ENCODE assay signal across 8 cellular contexts in genomic region chr22:38718414-38718813, GRCh38. TPM values are rescaled to one million over a fixed set of nuclear protein-coding genes. Genes with fewer than 3 reads are reported as not detected.
DNase-seq lines count a peak whose midpoint lies in the region; ATAC-seq and TF ChIP-seq lines count a peak whose summit lies in the region.

No MANE protein-coding gene starts in this region.

- no peak overlapping the region for H3K4me3 Mint-ChIP-seq in progenitor cell of endocrine pancreas (ENCODE audit: low read depth)

- H3K9me2 ChIP-seq in SK-N-SH: no peaks in the 10 kb centered on the region

- peak; percentile 18; the same call in 1 of the 3 replicates for TF ChIP-seq CTCF in GM12872 (IDR thresholded peaks at IDR 0.05; ENCODE audit: insufficient read depth, low read depth, low read length)
- TF ChIP-seq CTCF in SK-N-SH (IDR thresholded peaks at IDR 0.05): peak; percentile 46
- TF ChIP-seq CTCF in progenitor cell of endocrine pancreas (IDR thresholded peaks at IDR 0.05; ENCODE audit: unreplicated experiment): peak; percentile 50

- H3K4me1 Mint-ChIP-seq in progenitor cell of endocrine pancreas (ENCODE audit: low read depth): peaks cover 2% of the 10 kb centered on the region

- peak overlapping the region in 1 of 2 experiments; percentile 64; a peak in 2 of 4 replicates for H3K27ac ChIP-seq in SK-N-SH (ENCODE audit: low read depth in 2 of 2, low read length in 1 of 2)

- no peaks in the 10 kb centered on the region for H3K27me3 ChIP-seq in SK-N-SH (ENCODE audit: insufficient read depth)

- H3K9me3 Mint-ChIP-seq in progenitor cell of endocrine pancreas (ENCODE audit: low read depth): no peaks in the 10 kb centered on the region

- 21% methylated on average over 6 of the region's 6 CpGs for WGBS in SK-N-SH (ENCODE audit: low lambda C conversion rate)

- peaks cover 0 to 9% of the 10 kb centered on the region in 2 experiments for H3K36me3 ChIP-seq in SK-N-SH (replicated peaks in 1 of 2; ENCODE audit: control insufficient read depth in 1 of 2, insufficient read depth in 2 of 2, low read length in 1 of 2)

- H3K9ac ChIP-seq in SK-N-SH: no peak overlapping the region

- peaks cover 21% of the 10 kb centered on the region; the same call in 1 of the 2 replicates for H3K79me2 ChIP-seq in SK-N-SH (ENCODE audit: insufficient read depth)

- H4K20me1 ChIP-seq in SK-N-SH (ENCODE audit: insufficient read depth): no peaks in the 10 kb centered on the region

- no peak overlapping the region for H2AFZ ChIP-seq in SK-N-SH (ENCODE audit: low read depth)

- no peaks in the 10 kb centered on the region; a peak in 1 of 4 replicates for H3K4me1 ChIP-seq in SK-N-SH (ENCODE audit: control insufficient read depth in 1 of 2, insufficient read depth in 2 of 2, low read depth in 1 of 2, low read length in 1 of 2)

- POLR2A ChIA-PET in SK-N-SH (lab: Yijun Ruan, JAX): no interaction called here

- peaks cover 15% of the 10 kb centered on the region for H3K36me3 Mint-ChIP-seq in progenitor cell of endocrine pancreas (ENCODE audit: insufficient read depth)

- no peak overlapping the region for H3K4me3 ChIP-seq in SK-N-SH (ENCODE audit: low read depth in 2 of 2, low read length in 1 of 2)

- H3K27me3 Mint-ChIP-seq in progenitor cell of endocrine pancreas: no peaks in the 10 kb centered on the region

- CTCF ChIA-PET in SK-N-SH (lab: Yijun Ruan, JAX): interaction anchor here (1.3 to 4.7 kb wide), 2 partner anchors 14 to 48 kb away, joined by 3 to 15 read pairs; no protein-coding TSS in a partner anchor

- no peak for TF ChIP-seq EP300 in SK-N-SH (IDR thresholded peaks at IDR 0.05; ENCODE audit: borderline replicate concordance in 1 of 2, low read depth in 1 of 2, low read length in 1 of 2)

- H3K4me2 ChIP-seq in SK-N-SH: 0 out of 2 replicates have a peak overlapping the region, but pooled peaks have one; percentile 33

- H3K27ac Mint-ChIP-seq in progenitor cell of endocrine pancreas: peak overlapping the region; percentile 51

- ATAC-seq in GM18873 (IDR thresholded peaks at IDR 0.05; ENCODE audit: low FRiP score, unreplicated experiment): no peak
- ATAC-seq in HG03097 (IDR thresholded peaks at IDR 0.05; ENCODE audit: low FRiP score, unreplicated experiment): no peak
- ATAC-seq in GM21526 (IDR thresholded peaks at IDR 0.05; ENCODE audit: low FRiP score, unreplicated experiment): no peak

- H3F3A ChIP-seq in SK-N-SH (replicated peaks; ENCODE audit: insufficient read depth): peaks cover 6% of the 10 kb centered on the region

- no peaks in the 10 kb centered on the region for H3K9me3 ChIP-seq in SK-N-SH

- no peak for TF ChIP-seq RAD21 in SK-N-SH (IDR thresholded peaks at IDR 0.05; ENCODE audit: low read length)

- DNase-seq in SK-N-SH (peak; percentile 45), foreskin melanocyte (peak; percentile 64), progenitor cell of endocrine pancreas (ENCODE audit: low spot score, unreplicated experiment) (no peak)
- no peak for DNase-seq in stimulated activated CD4-positive, alpha-beta T cell treated with anti-CD3 and anti-CD28 coated beads, Interleukin-4, amount 100 ng/mL, for 1 hour

TF ChIP-seq in SK-N-SH, 30 proteins besides CTCF, POLR2A, EP300 and RAD21:
- TF ChIP-seq JUND (IDR thresholded peaks at IDR 0.05): 0 out of 2 replicates have a peak, but pooled peaks have one; percentile 17
- no peak for TF ChIP-seq TEAD4 (IDR thresholded peaks at IDR 0.05; ENCODE audit: borderline replicate concordance, insufficient read depth)
- TF ChIP-seq EZH2phosphoT487 (IDR thresholded peaks at IDR 0.05; ENCODE audit: borderline replicate concordance, low read depth): no peak
- TF ChIP-seq FOSL2 (IDR thresholded peaks at IDR 0.05; ENCODE audit: borderline replicate concordance, low read depth): peak; percentile 62
- TF ChIP-seq, protein P1, sequence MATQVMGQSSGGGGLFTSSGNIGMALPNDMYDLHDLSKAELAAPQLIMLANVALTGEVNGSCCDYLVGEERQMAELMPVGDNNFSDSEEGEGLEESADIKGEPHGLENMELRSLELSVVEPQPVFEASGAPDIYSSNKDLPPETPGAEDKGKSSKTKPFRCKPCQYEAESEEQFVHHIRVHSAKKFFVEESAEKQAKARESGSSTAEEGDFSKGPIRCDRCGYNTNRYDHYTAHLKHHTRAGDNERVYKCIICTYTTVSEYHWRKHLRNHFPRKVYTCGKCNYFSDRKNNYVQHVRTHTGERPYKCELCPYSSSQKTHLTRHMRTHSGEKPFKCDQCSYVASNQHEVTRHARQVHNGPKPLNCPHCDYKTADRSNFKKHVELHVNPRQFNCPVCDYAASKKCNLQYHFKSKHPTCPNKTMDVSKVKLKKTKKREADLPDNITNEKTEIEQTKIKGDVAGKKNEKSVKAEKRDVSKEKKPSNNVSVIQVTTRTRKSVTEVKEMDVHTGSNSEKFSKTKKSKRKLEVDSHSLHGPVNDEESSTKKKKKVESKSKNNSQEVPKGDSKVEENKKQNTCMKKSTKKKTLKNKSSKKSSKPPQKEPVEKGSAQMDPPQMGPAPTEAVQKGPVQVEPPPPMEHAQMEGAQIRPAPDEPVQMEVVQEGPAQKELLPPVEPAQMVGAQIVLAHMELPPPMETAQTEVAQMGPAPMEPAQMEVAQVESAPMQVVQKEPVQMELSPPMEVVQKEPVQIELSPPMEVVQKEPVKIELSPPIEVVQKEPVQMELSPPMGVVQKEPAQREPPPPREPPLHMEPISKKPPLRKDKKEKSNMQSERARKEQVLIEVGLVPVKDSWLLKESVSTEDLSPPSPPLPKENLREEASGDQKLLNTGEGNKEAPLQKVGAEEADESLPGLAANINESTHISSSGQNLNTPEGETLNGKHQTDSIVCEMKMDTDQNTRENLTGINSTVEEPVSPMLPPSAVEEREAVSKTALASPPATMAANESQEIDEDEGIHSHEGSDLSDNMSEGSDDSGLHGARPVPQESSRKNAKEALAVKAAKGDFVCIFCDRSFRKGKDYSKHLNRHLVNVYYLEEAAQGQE (IDR thresholded peaks at IDR 0.05; ENCODE audit: low read depth, low read length): no peak
- no peak for TF ChIP-seq GABPA (IDR thresholded peaks at IDR 0.05; ENCODE audit: low read depth)
- no peak for TF ChIP-seq SIN3A (IDR thresholded peaks at IDR 0.05; ENCODE audit: borderline replicate concordance, low read depth, low read length)
- TF ChIP-seq MXI1 (IDR thresholded peaks at IDR 0.05; ENCODE audit: low read depth, low read length): no peak
- no peak for TF ChIP-seq ZBTB33 (IDR thresholded peaks at IDR 0.05; ENCODE audit: borderline replicate concordance, low read depth)
- no peak for TF ChIP-seq RXRA (IDR thresholded peaks at IDR 0.05; ENCODE audit: borderline replicate concordance, low read depth)
- TF ChIP-seq NRF1 (IDR thresholded peaks at IDR 0.05; ENCODE audit: low read depth, low read length): no peak

RNA-seq across cellular contexts. Expression of gene GTPBP1, which starts 12.7 kb away (rescaled TPM):
- polyA plus RNA-seq in SK-N-SH (2012; rRNA removed): 11.9 and 15.2 TPM in 2 replicates
- 8.8 and 10.2 TPM in 2 replicates for polyA plus RNA-seq in SK-N-SH (2012; cell fraction: cytosol; rRNA removed)
- polyA plus RNA-seq in SK-N-SH (2012; cell fraction: nucleus; rRNA removed): 33.8 and 37.1 TPM in 2 replicates
- 64.0 and 64.9 TPM in 2 replicates for total RNA-seq in progenitor cell of endocrine pancreas

RNA-seq across cellular contexts. Expression of gene JOSD1, which starts 17.7 kb away (rescaled TPM):
- polyA plus RNA-seq in SK-N-SH (2012; rRNA removed): 17.8 and 23.0 TPM in 2 replicates
- polyA plus RNA-seq in SK-N-SH (2012; cell fraction: cytosol; rRNA removed): 15.1 and 19.6 TPM in 2 replicates
- polyA plus RNA-seq in SK-N-SH (2012; cell fraction: nucleus; rRNA removed): 30.5 and 40.6 TPM in 2 replicates
- 40.6 and 46.3 TPM in 2 replicates for total RNA-seq in progenitor cell of endocrine pancreas

RNA-seq across cellular contexts. Expression of gene TOMM22, which starts 36.7 kb away (rescaled TPM):
- 33.1 and 33.6 TPM in 2 replicates for polyA plus RNA-seq in SK-N-SH (2012; rRNA removed)
- 41.1 and 46.9 TPM in 2 replicates for polyA plus RNA-seq in SK-N-SH (2012; cell fraction: cytosol; rRNA removed)
- polyA plus RNA-seq in SK-N-SH (2012; cell fraction: nucleus; rRNA removed): 6.2 and 10.6 TPM in 2 replicates
- 68.7 and 76.5 TPM in 2 replicates for total RNA-seq in progenitor cell of endocrine pancreas

RNA-seq across cellular contexts. Expression of gene SUN2, which starts 37.4 kb away (rescaled TPM):
- 9.0 and 10.2 TPM in 2 replicates for polyA plus RNA-seq in SK-N-SH (2012; rRNA removed)
- polyA plus RNA-seq in SK-N-SH (2012; cell fraction: cytosol; rRNA removed): 3.8 and 7.1 TPM in 2 replicates
- 13.5 and 20.8 TPM in 2 replicates for polyA plus RNA-seq in SK-N-SH (2012; cell fraction: nucleus; rRNA removed)
- total RNA-seq in progenitor cell of endocrine pancreas: 61.8 and 66.1 TPM in 2 replicates

Comparison
In these comparisons a context has a peak if more than half of its experiments do, and no peak if none do; other contexts are left out.
1. DNase-seq: peak in SK-N-SH (single experiment) and foreskin melanocyte (single experiment); none in progenitor cell of endocrine pancreas (single experiment) and stimulated activated CD4-positive, alpha-beta T cell treated with anti-CD3 and anti-CD28 coated beads, Interleukin-4, amount 100 ng/mL, for 1 hour (single experiment).
2. Peak in every context shown above with its lines, with median percentiles within 50 percentile points of each other: CTCF ChIP-seq.